ENCODE assay signal across 8 cellular contexts in the genomic region with DNA sequence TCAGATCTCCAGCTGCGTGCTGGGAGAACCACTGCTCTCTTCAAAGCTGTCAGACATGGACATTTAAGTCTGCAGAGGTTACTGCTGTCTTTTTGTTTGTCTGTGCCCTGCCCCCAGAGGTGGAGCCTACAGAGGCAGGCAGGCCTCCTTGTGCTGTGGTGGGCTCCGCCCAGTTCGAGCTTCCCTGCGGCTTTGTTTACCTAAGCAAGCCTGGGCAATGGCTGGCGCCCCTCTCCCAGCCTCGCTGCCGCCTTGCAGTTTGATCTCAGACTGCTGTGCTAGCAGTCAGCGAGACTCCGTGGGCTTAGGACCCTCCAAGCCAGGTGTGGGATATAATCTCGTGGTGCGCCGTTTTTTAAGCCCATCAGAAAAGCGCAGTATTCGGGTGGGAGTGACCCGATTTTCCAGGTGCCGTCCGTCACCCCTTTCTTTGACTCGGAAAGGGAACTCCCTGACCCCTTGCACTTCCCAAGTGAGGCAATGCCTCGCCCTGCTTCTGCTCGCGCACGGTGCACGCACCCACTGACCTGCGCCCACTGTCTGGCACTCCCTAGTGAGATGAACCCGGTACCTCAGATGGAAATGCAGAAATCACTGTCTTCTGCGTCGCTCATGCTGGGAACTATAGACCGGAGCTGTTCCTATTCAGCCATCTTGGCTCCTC.
A peak's percentile ranks its signal among the peaks of the same experiment; 100 is the strongest.
DNase-seq lines count a peak whose midpoint lies in the region; FAIRE-seq and TF ChIP-seq lines count a peak whose summit lies in the region.
"Not testable (repeated sequence)": the region's sequence is repeated elsewhere in the genome, so short reads cannot be mapped to it uniquely, and the experiment has no call there.

No MANE protein-coding gene starts in this region.

- FAIRE-seq in H1 (lab: Jason Lieb, UNC) = not testable (repeated sequence)

- H2BK5ac ChIP-seq in H1 (ENCODE audit: low read depth, low read length) = not testable (repeated sequence)

- not testable (repeated sequence) for H2BK120ac ChIP-seq in H1 (replicated peaks; ENCODE audit: low read depth, low read length)

- H3K9ac ChIP-seq in ES-I3 (ENCODE audit: low read depth, low read length) (peak overlapping the region; percentile 70), H1 (replicated peaks in 1 of 4; ENCODE audit: extremely low read depth in 1 of 4, low read depth in 3 of 4, low read length in 3 of 4) (peak overlapping the region in 1 of 4 experiments; percentile 22; a peak in 2 of 7 replicates)
- not testable (repeated sequence) for H3K9ac ChIP-seq in iPS-15b (ENCODE audit: low read depth, low read length)

- not testable (repeated sequence) for H3K27ac ChIP-seq in H1 (ENCODE audit: low read depth, low read length); mesodermal cell (ENCODE audit: low read depth, low read length, severe bottlenecking)

- peak overlapping the region; percentile 96; the same call in 1 of the 2 replicates for H2AFZ ChIP-seq in H1 (ENCODE audit: low read length)

- H3K4me3 ChIP-seq in H1 (ENCODE audit: extremely low read depth in 1 of 4, insufficient read depth in 2 of 4, low read depth in 3 of 4, low read length in 4 of 4) (peak overlapping the region; percentile 24 to 68 (median 46)), iPS-15b (ENCODE audit: low read depth, low read length) (peak overlapping the region; percentile 60), mesodermal cell (ENCODE audit: extremely low read depth, insufficient read depth, low read length, poor library complexity, severe bottlenecking) (peak overlapping the region; percentile 22)

- peak overlapping the region; percentile 100 for H3K27ac Mint-ChIP-seq in progenitor cell of endocrine pancreas

- not testable (repeated sequence) for H3K23ac ChIP-seq in H1 (ENCODE audit: insufficient read length)

- not testable (repeated sequence) for H2AK5ac ChIP-seq in H1 (ENCODE audit: low read depth, low read length)

- not testable (repeated sequence) for H2BK15ac ChIP-seq in H1 (ENCODE audit: low read length)

- not testable (repeated sequence) for H3K56ac ChIP-seq in H1 (replicated peaks; ENCODE audit: insufficient read length, low read depth, low read length)

- 0 out of 2 replicates have a peak overlapping the region, but pooled peaks have one; percentile 51 for H4K8ac ChIP-seq in H1 (ENCODE audit: extremely low read depth, insufficient read depth, low read length)

- not testable (repeated sequence) for H3K79me1 ChIP-seq in H1 (ENCODE audit: low read depth, low read length)

- H3K4ac ChIP-seq in H1 (replicated peaks; ENCODE audit: insufficient read length, low read depth, low read length) = not testable (repeated sequence)

- H2BK20ac ChIP-seq in H1 (ENCODE audit: low read length) = not testable (repeated sequence)

- peak overlapping the region; percentile 97 for H3K4me3 Mint-ChIP-seq in progenitor cell of endocrine pancreas (ENCODE audit: low read depth)

- TF ChIP-seq EP300 in H1 (IDR thresholded peaks at IDR 0.05; ENCODE audit: borderline replicate concordance in 1 of 2, low read depth in 2 of 2, low read length in 2 of 2) = not testable (repeated sequence)

- TF ChIP-seq RAD21 in H1 (IDR thresholded peaks at IDR 0.05 in 1 of 2, conservative IDR thresholded peaks at IDR 0.05 in 1 of 2; ENCODE audit: low read depth in 2 of 2, low read length in 2 of 2) = not testable (repeated sequence)

- not testable (repeated sequence) for H3K23me2 ChIP-seq in H1 (ENCODE audit: low read depth, low read length)

- not testable (repeated sequence) for TF ChIP-seq CTCF in H1 (IDR thresholded peaks at IDR 0.05; ENCODE audit: control extremely low read depth in 1 of 3, insufficient read depth in 1 of 3, low read depth in 1 of 3, low read length in 3 of 3); progenitor cell of endocrine pancreas (IDR thresholded peaks at IDR 0.05; ENCODE audit: unreplicated experiment)

- H4K91ac ChIP-seq in H1 (replicated peaks; ENCODE audit: insufficient read length, low read length) = not testable (repeated sequence)

- not testable (repeated sequence) for H3K27me3 Mint-ChIP-seq in progenitor cell of endocrine pancreas

- not testable (repeated sequence) for H3K36me3 ChIP-seq in ES-I3 (ENCODE audit: insufficient read depth, low read length); H1 (ENCODE audit: control insufficient read depth in 2 of 4, insufficient read depth in 4 of 4, low read length in 3 of 4); iPS-15b (ENCODE audit: control insufficient read depth, insufficient read depth, low read length); mesodermal cell (ENCODE audit: control insufficient read depth, insufficient read depth, low read length)

- not testable (repeated sequence) for H3K14ac ChIP-seq in H1 (ENCODE audit: insufficient read length)

- TF ChIP-seq POLR2A in H1 (IDR thresholded peaks at IDR 0.05; ENCODE audit: control extremely low read depth in 1 of 2, low read depth in 2 of 2, low read length in 2 of 2) = not testable (repeated sequence)

- H3K27me3 ChIP-seq in H1 (replicated peaks in 1 of 4; ENCODE audit: control insufficient read depth in 3 of 4, extremely low read depth in 1 of 4, insufficient read depth in 3 of 4, low read length in 3 of 4); iPS-15b (ENCODE audit: control insufficient read depth, insufficient read depth, low read length): not testable (repeated sequence)

- not testable (repeated sequence) for H4K5ac ChIP-seq in H1 (ENCODE audit: insufficient read length, low read depth, low read length)

- H3K18ac ChIP-seq in H1 (ENCODE audit: extremely low read depth, low read length) = not testable (repeated sequence)

- H4K20me1 ChIP-seq in H1 (replicated peaks in 1 of 2; ENCODE audit: control insufficient read depth in 1 of 2, insufficient read depth in 2 of 2, low read length in 2 of 2) = not testable (repeated sequence)

- in situ Hi-C loops in SK-MEL-5 (cut with HindIII; ENCODE audit: low pct_unique_long_range_greater_than_20kb, low sequenced_read_pairs) = not testable (repeated sequence)

- H2BK12ac ChIP-seq in H1 (ENCODE audit: low read depth, low read length) = not testable (repeated sequence)

- POLR2A ChIA-PET in H1 (lab: Charles Lee; ENCODE audit: partially characterized antibody) = interaction anchor here (0.6 to 1.1 kb wide), 5 partner anchors 9 to 301 kb away, joined by 3 read pairs; no protein-coding TSS in a partner anchor

- H3K4me1 Mint-ChIP-seq in progenitor cell of endocrine pancreas (ENCODE audit: low read depth) = not testable (repeated sequence)

- DNase-seq in NCI-H1417 (lab: John Stamatoyannopoulos, UW) (peak; percentile 19 to 86 (median 68)), NCI-H69 (lab: John Stamatoyannopoulos, UW) (peak; percentile 77), SK-MEL-5 (ENCODE audit: low read depth, low spot score) (peak; percentile 34), H1 (ENCODE audit: low read depth in 1 of 2, low spot score in 2 of 2) (peak; percentile 19 to 71), progenitor cell of endocrine pancreas (ENCODE audit: low spot score, unreplicated experiment) (peak; percentile 29)

- not testable (repeated sequence) for H3K9me3 Mint-ChIP-seq in progenitor cell of endocrine pancreas (ENCODE audit: low read depth)

- not testable (repeated sequence) for H3K4me1 ChIP-seq in ES-I3 (ENCODE audit: insufficient read depth, low read length); H1 (replicated peaks in 1 of 4; ENCODE audit: control insufficient read depth in 3 of 4, insufficient read depth in 4 of 4, low read length in 3 of 4); iPS-15b (ENCODE audit: control insufficient read depth, insufficient read depth, low read length); mesodermal cell (ENCODE audit: control insufficient read depth, insufficient read depth, low read length, poor library complexity, severe bottlenecking)

- H3K36me3 Mint-ChIP-seq in progenitor cell of endocrine pancreas (ENCODE audit: insufficient read depth) = not testable (repeated sequence)

- not testable (repeated sequence) for H3K9me3 ChIP-seq in ES-I3 (ENCODE audit: control insufficient read depth, insufficient read depth, low read length); H1 (ENCODE audit: insufficient read depth in 2 of 2, low read depth in 1 of 2, low read length in 1 of 2); iPS-15b (ENCODE audit: control insufficient read depth, insufficient read depth, low read length); mesodermal cell (ENCODE audit: control insufficient read depth, low read length)

- H3K4me2 ChIP-seq in H1 (ENCODE audit: insufficient read depth in 1 of 2, low read depth in 2 of 2, low read length in 2 of 2) = peak overlapping the region; percentile 46 to 49; a peak in 3 of 4 replicates

- H3K79me2 ChIP-seq in H1 (ENCODE audit: control insufficient read depth in 1 of 2, insufficient read depth in 2 of 2, low read length in 2 of 2) = not testable (repeated sequence)

- 33% methylated on average over 19 of the region's 28 CpGs; no CpG with 5 or more reads in 1 of the 2 experiments for WGBS in H1 (ENCODE audit: extremely low coverage in 1 of 2, insufficient coverage in 1 of 2, insufficient read length in 1 of 2, insufficient replicate concordance in 2 of 2, low coverage in 1 of 2, low lambda C conversion rate in 2 of 2, missing lambda C conversion rate in 1 of 2), 2 experiments
- 17 to 22% methylated on average over 6 to 12 of the region's 28 CpGs for WGBS in mesodermal cell (ENCODE audit: insufficient coverage in 2 of 2), 2 experiments

- CTCF ChIA-PET in H1 (lab: Charles Lee; ENCODE audit: partially characterized antibody) = interaction anchor here (1.5 kb wide), 1 partner anchor 10 kb away, joined by 3 read pairs; no protein-coding TSS in a partner anchor

TF ChIP-seq in H1, 55 proteins besides CTCF, POLR2A, EP300 and RAD21:
- TF ChIP-seq TAF1 (IDR thresholded peaks at IDR 0.05; ENCODE audit: low read depth, low read length) (peak; percentile 53; the same call in 1 of the 2 replicates), ASH2L (IDR thresholded peaks at IDR 0.05; ENCODE audit: low read length) (peak; percentile 74), KDM4A (IDR thresholded peaks at IDR 0.05; ENCODE audit: low read depth, low read length, severe bottlenecking) (peak; percentile 31)
TF ChIP-seq in H1: peak in this region for 3; not testable (repeated sequence) for 52.
